ENCODE assay signal across 1 cellular context in the genomic region with DNA sequence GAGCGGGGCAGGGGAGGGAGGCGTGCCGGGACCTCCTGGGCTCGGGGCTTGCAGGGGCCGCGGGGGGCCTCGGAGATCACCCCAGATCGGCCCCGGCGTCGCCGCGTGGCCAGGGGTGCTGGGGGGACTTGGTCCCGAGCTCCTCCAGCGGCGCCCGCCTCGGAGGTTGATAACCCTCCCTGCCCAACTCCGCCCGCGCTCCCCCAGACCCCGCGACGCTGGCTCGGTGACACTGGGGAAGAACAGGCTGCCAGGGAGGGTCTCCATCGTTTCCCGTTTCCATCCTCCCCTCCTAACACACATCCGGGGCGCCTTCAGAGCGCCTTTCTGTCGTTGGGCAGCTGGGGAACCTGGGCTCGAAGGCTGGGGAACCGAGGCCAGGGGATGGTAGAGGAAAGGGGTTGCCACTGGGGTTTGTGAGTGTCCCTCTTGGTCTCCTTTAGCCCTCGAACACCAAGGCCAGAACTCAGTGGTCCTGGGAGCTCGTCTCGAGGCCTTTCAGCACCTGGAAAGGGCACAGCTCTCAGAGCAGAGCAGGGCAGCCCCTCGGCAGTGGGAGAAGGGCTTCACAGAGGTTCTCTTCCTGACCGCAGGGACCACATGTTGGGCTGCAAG.
TF ChIP-seq lines count a peak whose summit lies in the region.

No MANE protein-coding gene starts in this region.

TF ChIP-seq in IMR-90, 13 proteins besides CTCF, POLR2A, EP300 and RAD21:
- no peak for TF ChIP-seq MAFK (IDR thresholded peaks at IDR 0.05; ENCODE audit: low read depth, low read length)
- no peak for TF ChIP-seq CEBPB (IDR thresholded peaks at IDR 0.05; ENCODE audit: low read depth, low read length)
- TF ChIP-seq NFE2L2 (IDR thresholded peaks at IDR 0.05; ENCODE audit: low read depth, low read length), result no peak
- TF ChIP-seq RFX5 (IDR thresholded peaks at IDR 0.05; ENCODE audit: low read depth, low read length), result no peak
- no peak for TF ChIP-seq SMC3 (IDR thresholded peaks at IDR 0.05; ENCODE audit: low read depth, low read length)
- TF ChIP-seq CHD1 (IDR thresholded peaks at IDR 0.05; ENCODE audit: low read depth, low read length), result no peak
- TF ChIP-seq FOS (IDR thresholded peaks at IDR 0.05; ENCODE audit: low read depth, low read length), result no peak
- TF ChIP-seq, protein P1, sequence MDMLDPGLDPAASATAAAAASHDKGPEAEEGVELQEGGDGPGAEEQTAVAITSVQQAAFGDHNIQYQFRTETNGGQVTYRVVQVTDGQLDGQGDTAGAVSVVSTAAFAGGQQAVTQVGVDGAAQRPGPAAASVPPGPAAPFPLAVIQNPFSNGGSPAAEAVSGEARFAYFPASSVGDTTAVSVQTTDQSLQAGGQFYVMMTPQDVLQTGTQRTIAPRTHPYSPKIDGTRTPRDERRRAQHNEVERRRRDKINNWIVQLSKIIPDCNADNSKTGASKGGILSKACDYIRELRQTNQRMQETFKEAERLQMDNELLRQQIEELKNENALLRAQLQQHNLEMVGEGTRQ (IDR thresholded peaks at IDR 0.05; ENCODE audit: low read depth, low read length), result no peak
- no peak for TF ChIP-seq MXI1 (IDR thresholded peaks at IDR 0.05; ENCODE audit: borderline replicate concordance, low read depth, low read length)
- no peak for TF ChIP-seq BHLHE40 (IDR thresholded peaks at IDR 0.05; ENCODE audit: low read depth, low read length)
- no peak for TF ChIP-seq MAZ (IDR thresholded peaks at IDR 0.05; ENCODE audit: borderline replicate concordance, low read depth, low read length)
- no peak for TF ChIP-seq RCOR1 (IDR thresholded peaks at IDR 0.05; ENCODE audit: insufficient replicate concordance, low read length)
- TF ChIP-seq ELK1 (IDR thresholded peaks at IDR 0.05; ENCODE audit: borderline replicate concordance, low read depth, low read length), result no peak
